In the genomic region with DNA sequence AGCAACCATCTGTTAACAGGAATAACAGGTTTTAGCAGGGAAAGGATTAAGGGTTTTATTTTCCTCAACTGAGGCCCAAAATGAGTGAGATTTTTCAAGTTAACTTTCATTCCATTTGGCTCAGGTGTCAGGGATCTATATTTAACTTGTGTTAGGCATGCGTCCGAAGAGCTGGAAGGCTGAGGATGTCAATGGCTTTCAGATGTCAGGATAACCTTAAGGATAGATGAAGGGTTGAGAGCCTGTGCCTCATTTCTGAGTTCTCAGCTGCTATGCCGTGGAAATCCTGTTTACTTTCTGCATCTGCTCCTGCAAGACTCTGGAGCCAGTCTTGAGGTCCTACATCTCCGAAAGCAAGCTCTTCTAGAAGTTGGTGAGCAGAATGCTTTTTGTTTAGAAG, we compare ENCODE assay signal across 19 cellular contexts. TPM values are rescaled to one million over a fixed set of nuclear protein-coding genes. Genes with fewer than 3 reads are reported as not detected.
"Had no signal": no experiment of that assay in that cellular context is flagged by ENCODE, and none has a peak within 500 bp of the region (broad histone marks: within the 10 kb centered on the region; RNA-seq: fewer than 3 reads in every experiment).

No MANE protein-coding gene starts in this region.

- H3K27ac Mint-ChIP-seq: activated CD4-positive, alpha-beta T cell treated with anti-CD3 and anti-CD28 coated beads, Interleukin-2, amount 10 ng/mL, durations not matched to agents 7 days and 5 days; activated CD8-positive, alpha-beta T cell treated with anti-CD3 and anti-CD28 coated beads, Interleukin-2, amount 10 ng/mL, durations not matched to agents 7 days and 5 days; activated naive CD8-positive, alpha-beta T cell; endodermal cell; memory B cell; natural killer cell treated with Interleukin-12 subunit alpha and Interleukin-12 subunit beta and Interleukin-15 and Interleukin-18, amount 100 ng/mL, for 72 hours had no signal

- H3K4me3 ChIP-seq: esophagus squamous epithelium, pancreas, thyroid gland had no signal

- H3K36me3 Mint-ChIP-seq: activated naive CD8-positive, alpha-beta T cell; memory B cell; natural killer cell treated with Interleukin-12 subunit alpha and Interleukin-12 subunit beta and Interleukin-15 and Interleukin-18, amount 100 ng/mL, for 72 hours had no signal

- H3K9me3 ChIP-seq: esophagus squamous epithelium, neutrophil, pancreas, thyroid gland had no signal

- DNase-seq: activated CD4-positive, alpha-beta T cell treated with anti-CD3 and anti-CD28 coated beads, Interleukin-2, amount 10 ng/mL, durations not matched to agents 7 days and 5 days; activated CD4-positive, CD25-positive, alpha-beta regulatory T cell treated with anti-CD3 and anti-CD28 coated beads, Interleukin-2, amount 50 U/mL, for 72 hours; activated CD8-positive, alpha-beta T cell treated with anti-CD3 and anti-CD28 coated beads, Interleukin-2, amount 10 ng/mL, durations not matched to agents 7 days and 5 days; cortex of kidney; endodermal cell; esophagus squamous epithelium; pancreas; stimulated activated CD4-positive, alpha-beta T cell treated with anti-CD3 and anti-CD28 coated beads, Interleukin-4, amount 100 ng/mL, for 24 hours; stimulated activated naive CD4-positive, alpha-beta T cell treated with Interleukin-2 at 50 U/mL for 16 hours; substantia nigra; T-helper 1 cell; thyroid gland; WERI-Rb-1 had no signal

- H3K36me3 ChIP-seq: esophagus squamous epithelium, neutrophil, pancreas, thyroid gland, WERI-Rb-1 had no signal

- H3K4me1 ChIP-seq: esophagus squamous epithelium, thyroid gland had no signal

- H3K4me3 Mint-ChIP-seq: activated CD4-positive, alpha-beta T cell treated with anti-CD3 and anti-CD28 coated beads, Interleukin-2, amount 10 ng/mL, durations not matched to agents 7 days and 5 days; activated CD8-positive, alpha-beta T cell treated with anti-CD3 and anti-CD28 coated beads, Interleukin-2, amount 10 ng/mL, durations not matched to agents 7 days and 5 days; activated naive CD8-positive, alpha-beta T cell; endodermal cell; memory B cell; natural killer cell treated with Interleukin-12 subunit alpha and Interleukin-12 subunit beta and Interleukin-15 and Interleukin-18, amount 100 ng/mL, for 72 hours had no signal

- H3K4me1 Mint-ChIP-seq: activated CD4-positive, alpha-beta T cell treated with anti-CD3 and anti-CD28 coated beads, Interleukin-2, amount 10 ng/mL, durations not matched to agents 7 days and 5 days; memory B cell had no signal

- H3K27ac ChIP-seq: esophagus squamous epithelium, neutrophil, pancreas, thyroid gland, WERI-Rb-1 had no signal

- ATAC-seq: activated CD8-positive, alpha-beta T cell treated with anti-CD3 and anti-CD28 coated beads, Interleukin-2, amount 10 ng/mL, durations not matched to agents 7 days and 5 days; left lobe of liver; natural killer cell treated with Interleukin-12 subunit alpha and Interleukin-12 subunit beta and Interleukin-15 and Interleukin-18, amount 100 ng/mL, for 72 hours; pancreas had no signal

- H3K9me3 Mint-ChIP-seq: activated CD4-positive, alpha-beta T cell treated with anti-CD3 and anti-CD28 coated beads, Interleukin-2, amount 10 ng/mL, durations not matched to agents 7 days and 5 days; endodermal cell; memory B cell had no signal

- H3K27me3 ChIP-seq: esophagus squamous epithelium, neutrophil, pancreas, thyroid gland had no signal

- H3K27me3 Mint-ChIP-seq: activated CD4-positive, alpha-beta T cell treated with anti-CD3 and anti-CD28 coated beads, Interleukin-2, amount 10 ng/mL, durations not matched to agents 7 days and 5 days; memory B cell; natural killer cell treated with Interleukin-12 subunit alpha and Interleukin-12 subunit beta and Interleukin-15 and Interleukin-18, amount 100 ng/mL, for 72 hours had no signal

RNA-seq across cellular contexts. Expression of gene CD36, which starts 36.4 kb away (rescaled TPM):
- total RNA-seq: activated CD4-positive, alpha-beta T cell treated with anti-CD3 and anti-CD28 coated beads, Interleukin-2, amount 10 ng/mL, durations not matched to agents 7 days and 5 days; activated CD8-positive, alpha-beta T cell treated with anti-CD3 and anti-CD28 coated beads, Interleukin-2, amount 10 ng/mL, durations not matched to agents 7 days and 5 days; kidney epithelial cell; natural killer cell treated with Interleukin-12 subunit alpha and Interleukin-12 subunit beta and Interleukin-15 and Interleukin-18, amount 100 ng/mL, for 72 hours had no signal
